ENCODE assay signal across 27 cellular contexts in genomic region chr11:1288426-1289151, GRCh38. TPM values are rescaled to one million over a fixed set of nuclear protein-coding genes. Genes with fewer than 3 reads are reported as not detected.
DNase-seq lines count a peak whose midpoint lies in the region; ATAC-seq, FAIRE-seq and TF ChIP-seq lines count a peak whose summit lies in the region.
"Had no signal": no experiment of that assay in that cellular context is flagged by ENCODE, and none has a peak within 500 bp of the region (broad histone marks: within the 10 kb centered on the region; RNA-seq: fewer than 3 reads in every experiment).

No MANE protein-coding gene starts in this region.

- TF ChIP-seq CTCF in GM12878 (IDR thresholded peaks at IDR 0.05 in 2 of 3, conservative IDR thresholded peaks at IDR 0.05 in 1 of 3; ENCODE audit: control insufficient read depth in 2 of 3, extremely low read depth in 1 of 3, insufficient read depth in 1 of 3, low read depth in 3 of 3, low read length in 3 of 3) (no peak), left lung (IDR thresholded peaks at IDR 0.05) (no peak), adrenal gland (IDR thresholded peaks at IDR 0.05) (no peak)

- H3K36me3 Mint-ChIP-seq in stimulated activated effector memory CD8-positive, alpha-beta T cell treated with anti-CD3 and anti-CD28 coated beads, Interleukin-12 subunit alpha, Interleukin-12 subunit beta, amount 100 ng/mL, for 72 hours: peaks cover 48% of the 10 kb centered on the region

- H4K20me1 ChIP-seq in GM12878 (ENCODE audit: control insufficient read depth, insufficient read depth): no peaks in the 10 kb centered on the region; the same call in 1 of the 2 replicates

- POLR2A ChIA-PET in GM12878 (lab: Charles Lee): no interaction called here

- WGBS in GM12878 (ENCODE audit: insufficient coverage, insufficient replicate concordance, low lambda C conversion rate, missing lambda C conversion rate): 93% methylated on average over 26 of the region's 30 CpGs
- WGBS in adrenal gland, 4 donors: 91 to 94% (median 92%) methylated on average over 17 to 30 of the region's 30 CpGs

- H3K27ac Mint-ChIP-seq in stimulated activated effector memory CD8-positive, alpha-beta T cell treated with anti-CD3 and anti-CD28 coated beads, Interleukin-12 subunit alpha, Interleukin-12 subunit beta, amount 100 ng/mL, for 72 hours: peak overlapping the region; percentile 40

- H3K4me3 Mint-ChIP-seq in stimulated activated effector memory CD8-positive, alpha-beta T cell treated with anti-CD3 and anti-CD28 coated beads, Interleukin-12 subunit alpha, Interleukin-12 subunit beta, amount 100 ng/mL, for 72 hours: no peak overlapping the region
- H3K4me3 Mint-ChIP-seq: CD14-positive monocyte had no signal

- H3K27me3 ChIP-seq in GM12878 (replicated peaks in 1 of 2; ENCODE audit: control insufficient read depth in 2 of 2, insufficient read depth in 2 of 2, low read length in 1 of 2): no peaks in the 10 kb centered on the region
- H3K27me3 ChIP-seq in left lung: no peaks in the 10 kb centered on the region
- no peaks in the 10 kb centered on the region for H3K27me3 ChIP-seq in adrenal gland
- H3K27me3 ChIP-seq: BE2C, MG63, SJSA1 had no signal

- SMC1A ChIA-PET in GM12878 (lab: Charles Lee; ENCODE audit: uncharacterized antibody, unreplicated experiment): no interaction called here

- no peak overlapping the region for H3K27ac ChIP-seq in GM12878 (ENCODE audit: control insufficient read depth, insufficient read depth)
- no peak overlapping the region for H3K27ac ChIP-seq in left lung
- no peak overlapping the region for H3K27ac ChIP-seq in adrenal gland
- H3K27ac ChIP-seq: GM23248, SJSA1 had no signal

- no TSS peak for BruUV-seq in GM12878 (replicated peaks; lab: Mats Ljungman, UMichigan)

- no peak for TF ChIP-seq EP300 in GM12878 (IDR thresholded peaks at IDR 0.05; ENCODE audit: borderline replicate concordance in 1 of 2, control insufficient read depth in 1 of 2, low read depth in 2 of 2, low read length in 2 of 2)

- H3K4me1 ChIP-seq in GM12878 (ENCODE audit: control insufficient read depth, insufficient read depth, low read length) (no peaks in the 10 kb centered on the region), left lung (no peaks in the 10 kb centered on the region), adrenal gland (replicated peaks in 1 of 2) (no peaks in the 10 kb centered on the region)
- H3K4me1 ChIP-seq: BE2C, SJSA1 had no signal

- in situ Hi-C loops in GM12878 (cut with MboI): no loop called here

- FAIRE-seq in GM12878 (lab: Jason Lieb, UNC): no peak
- FAIRE-seq: GM18507 had no signal

- H3K9me3 ChIP-seq in GM12878 (replicated peaks; ENCODE audit: control insufficient read depth, insufficient read depth, low read length): no peaks in the 10 kb centered on the region
- no peaks in the 10 kb centered on the region for H3K9me3 ChIP-seq in left lung
- H3K9me3 ChIP-seq in adrenal gland (replicated peaks in 1 of 3): no peaks in the 10 kb centered on the region
- H3K9me3 ChIP-seq: BE2C, MG63, SJSA1 had no signal

- no peak overlapping the region for H2AFZ ChIP-seq in GM12878 (ENCODE audit: control insufficient read depth, low read depth, low read length)
- H2AFZ ChIP-seq: GM23248 had no signal

- no peaks in the 10 kb centered on the region for H3K9me3 Mint-ChIP-seq in stimulated activated effector memory CD8-positive, alpha-beta T cell treated with anti-CD3 and anti-CD28 coated beads, Interleukin-12 subunit alpha, Interleukin-12 subunit beta, amount 100 ng/mL, for 72 hours

- 0 out of 2 replicates have a peak, but pooled peaks have one; percentile 22 for TF ChIP-seq POLR2A in GM12878 (IDR thresholded peaks at IDR 0.05; ENCODE audit: low read depth, low read length)
- TF ChIP-seq POLR2A in adrenal gland (IDR thresholded peaks at IDR 0.05): no peak

- no peak overlapping the region for H3K4me2 ChIP-seq in GM12878 (ENCODE audit: control insufficient read depth, insufficient read depth)

- no peak for TF ChIP-seq RAD21 in GM12878 (IDR thresholded peaks at IDR 0.05; ENCODE audit: insufficient read depth, low read depth, low read length)

- RAD21 ChIA-PET in GM12878 (lab: Charles Lee; ENCODE audit: unreplicated experiment): no interaction called here

- no peaks in the 10 kb centered on the region for H3K79me2 ChIP-seq in GM12878 (ENCODE audit: control insufficient read depth, insufficient read depth, low read length)

- peaks cover 11% of the 10 kb centered on the region for H3K4me1 Mint-ChIP-seq in stimulated activated effector memory CD8-positive, alpha-beta T cell treated with anti-CD3 and anti-CD28 coated beads, Interleukin-12 subunit alpha, Interleukin-12 subunit beta, amount 100 ng/mL, for 72 hours
- H3K4me1 Mint-ChIP-seq: CD14-positive monocyte had no signal

- ATAC-seq in left cardiac atrium (no peak), GM12878 (no peak), left lung (no peak), GM21576 (IDR thresholded peaks at IDR 0.05; ENCODE audit: unreplicated experiment) (no peak)
- no peak for ATAC-seq in stimulated activated effector memory CD8-positive, alpha-beta T cell treated with anti-CD3 and anti-CD28 coated beads, Interleukin-12 subunit alpha, Interleukin-12 subunit beta, amount 100 ng/mL, for 72 hours
- ATAC-seq: PC-3 had no signal

- no peak overlapping the region for H3K9ac ChIP-seq in GM12878 (ENCODE audit: control insufficient read depth, insufficient read depth, low read length)
- H3K9ac ChIP-seq: GM23248 had no signal

- CTCF ChIA-PET in GM12878 (lab: Yijun Ruan, JAX): no interaction called here

- intact Hi-C loops in left cardiac atrium (cut with DNase I): no loop called here
- intact Hi-C loops in cardiac septum (cut with DNase I): no loop called here
- intact Hi-C loops in GM12878 (cut with micrococcal nuclease; ENCODE audit: unreplicated experiment): no loop called here
- intact Hi-C loops in left lung (cut with DNase I): no loop called here
- intact Hi-C loops in adrenal gland (cut with DNase I): no loop called here

- H3K36me3 ChIP-seq in GM12878 (ENCODE audit: control insufficient read depth in 2 of 2, insufficient read depth in 2 of 2, low read length in 1 of 2): peaks cover 7 to 30% of the 10 kb centered on the region in 2 experiments; a peak in 3 of 4 replicates
- H3K36me3 ChIP-seq in left lung: peaks cover 0 to 91% of the 10 kb centered on the region in 2 donors
- peaks cover 0 to 73% of the 10 kb centered on the region in 2 donors for H3K36me3 ChIP-seq in adrenal gland (replicated peaks in 1 of 2)
- H3K36me3 ChIP-seq: BE2C had no signal

- H3K4me3 ChIP-seq in GM12878 (no peak overlapping the region), left lung (no peak overlapping the region), adrenal gland (no peak overlapping the region)
- H3K4me3 ChIP-seq: GM23248, MG63, SJSA1 had no signal

- peak; percentile 14 for DNase-seq in left cardiac atrium
- DNase-seq in cardiac septum (ENCODE audit: low spot score): no peak
- DNase-seq in GM12878 (ENCODE audit: low read depth, low spot score): no peak
- DNase-seq in left lung: peak; percentile 28 to 60
- no peak for DNase-seq in stimulated activated effector memory CD8-positive, alpha-beta T cell treated with anti-CD3 and anti-CD28 coated beads, Interleukin-12 subunit alpha, Interleukin-12 subunit beta, amount 100 ng/mL, for 72 hours (ENCODE audit: low spot score in 2 of 2)
- DNase-seq in adrenal gland: no peak
- DNase-seq: 8988T; ACHN; BE2C; Calu3; DMS79 treated with DMSO at 0.1 percent for 48 hours; GM23248; H7; KG1; MG63; NCI-H1105 treated with DMSO at 0.1 percent for 48 hours; NCI-H146; NCI-H1930; NCI-H446; NCI-H526; NCI-H82; NK-92 treated with Interleukin-12 subunit alpha and Interleukin-12 subunit beta, amount 100 ng/mL, for 24 hours; PC-3 had no signal

TF ChIP-seq in GM12878, 131 proteins besides CTCF, POLR2A, EP300 and RAD21:
- no peak for TF ChIP-seq SRF (IDR thresholded peaks at IDR 0.05; ENCODE audit: low read depth in 2 of 2, low read length in 2 of 2)
- TF ChIP-seq ZBED1 (IDR thresholded peaks at IDR 0.05; ENCODE audit: borderline replicate concordance): no peak
- no peak for TF ChIP-seq RBBP5 (conservative IDR thresholded peaks at IDR 0.05)
- TF ChIP-seq NBN (IDR thresholded peaks at IDR 0.05): no peak
- no peak for TF ChIP-seq CREB1 (IDR thresholded peaks at IDR 0.05; ENCODE audit: low read depth)

RNA-seq across cellular contexts. Expression of gene TOLLIP, which starts 20.8 kb away (rescaled TPM):
- total RNA-seq in left cardiac atrium: 10 to 100 TPM; 43.4 to 50.8 TPM
- 46.9 TPM for total RNA-seq in cardiac septum
- 22.5 and 27.2 TPM in 2 replicates for total RNA-seq in GM12878 (2013; cell fraction: nucleolus; rRNA removed)
- total RNA-seq in GM12878 (2014; rRNA removed): 15.4 and 21.2 TPM in 2 replicates
- total RNA-seq in GM12878 (2014; rRNA removed; fragmentation: Illumina TruSeq; extraction: Trizol): 4.3 and 5.6 TPM in 2 replicates
- total RNA-seq in GM12878 (2021): 36.5 and 36.8 TPM in 2 replicates
- 7.0 TPM for polyA plus RNA-seq in GM12878 (2011; ENCODE audit: low read depth)
- polyA plus RNA-seq in GM12878 (2011; rRNA removed): 10.0 and 26.9 TPM in 2 replicates
- polyA plus RNA-seq in GM12878 (2011; cell fraction: cytosol; rRNA removed): 29.3 and 37.1 TPM in 2 replicates
- 54.0 and 62.2 TPM in 2 replicates for polyA plus RNA-seq in GM12878 (2011; cell fraction: nucleus; rRNA removed)
- 20.7 and 23.8 TPM in 2 replicates for polyA plus RNA-seq in GM12878 (2012)
- polyA plus RNA-seq in GM12878 (2014; fragmentation: Illumina TruSeq; extraction: Trizol): 2.0 and 5.3 TPM in 2 replicates
- polyA plus RNA-seq in GM12878 (2014; fragmentation: Nextera tagmentation; extraction: Ambion mirVana): 1 to 10 TPM in 1 of 2 experiments, under 1 TPM in 1; 0.47 to 1.0 TPM
- 22.0 and 29.3 TPM in 2 replicates for polyA plus RNA-seq in GM12878 (2014; rRNA removed)
- polyA plus RNA-seq in GM12878 (2016; fragmentation: Nextera tagmentation; extraction: Ambion mirVana): 10 to 100 TPM; 31.2 to 39.5 TPM
- polyA minus RNA-seq in GM12878 (2011; rRNA and poly(A)+ RNA removed): 31.4 and 39.1 TPM in 2 replicates
- polyA minus RNA-seq in GM12878 (2011; cell fraction: cytosol; rRNA and poly(A)+ RNA removed): 11.6 and 13.1 TPM in 2 replicates
- 16.9 and 32.7 TPM in 2 replicates for polyA minus RNA-seq in GM12878 (2011; cell fraction: nucleus; rRNA and poly(A)+ RNA removed)
- 10 to 100 TPM; 54.7 to 63.5 TPM for total RNA-seq in left lung
- 10 to 100 TPM; 62.2 to 84.1 (median 72.0) TPM for total RNA-seq in adrenal gland
- polyA plus RNA-seq in adrenal gland: 10 to 100 TPM; 21.7 to 35.2 (median 23.2) TPM

Comparison
In these comparisons a context has a peak if more than half of its experiments do, and no peak if none do; other contexts are left out.
1. DNase-seq: peak in left cardiac atrium (single experiment) and left lung (2 of 2); none in cardiac septum (single experiment), GM12878 (single experiment), stimulated activated effector memory CD8-positive, alpha-beta T cell treated with anti-CD3 and anti-CD28 coated beads, Interleukin-12 subunit alpha, Interleukin-12 subunit beta, amount 100 ng/mL, for 72 hours (0 of 2) and adrenal gland (0 of 7).